Comparison of ENCODE assay signal across 1 cellular context in the genomic region with DNA sequence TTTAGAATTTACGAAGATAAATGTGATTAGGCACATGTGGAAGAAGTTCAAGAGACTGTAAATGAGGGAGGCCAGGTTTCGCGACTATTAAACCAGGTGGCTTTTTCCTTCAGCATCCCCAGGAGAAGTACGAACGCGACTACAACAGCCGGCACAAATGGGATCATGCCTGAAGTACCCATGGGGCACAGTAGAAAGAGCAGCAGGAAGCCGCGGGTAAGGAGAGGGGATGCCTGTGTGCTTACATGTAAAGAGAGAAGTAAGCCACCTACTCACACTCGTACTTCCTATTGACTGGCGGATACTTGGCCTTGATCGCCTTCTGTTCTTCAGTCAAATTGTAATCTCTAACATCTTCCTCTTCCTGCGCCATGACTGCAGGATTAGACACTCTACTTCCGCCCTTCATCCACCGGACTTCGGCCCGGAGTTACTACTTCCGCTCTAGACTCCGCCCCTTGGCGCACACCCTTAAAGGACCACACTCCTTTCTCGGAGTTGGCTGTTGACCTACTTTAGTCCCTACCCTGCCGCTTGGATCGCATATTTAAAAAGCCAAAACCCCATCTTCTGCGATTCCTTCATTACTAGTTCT.
TF ChIP-seq lines count a peak whose summit lies in the region.

A gene (minus strand): TSS at position 394 of the 595 bp plus-strand sequence. CDS start 21 bp downstream, at position 373.

TF ChIP-seq in GM12878, 131 proteins besides CTCF, POLR2A, EP300 and RAD21 (continued from another document and continues in another):
- TF ChIP-seq EGR1 (IDR thresholded peaks at IDR 0.05; ENCODE audit: borderline replicate concordance in 1 of 2, low read depth in 2 of 2, low read length in 2 of 2) (no peak), HDAC6 (IDR thresholded peaks at IDR 0.05; ENCODE audit: unreplicated experiment) (no peak), ATF7 (IDR thresholded peaks at IDR 0.05; ENCODE audit: low read depth) (peak; percentile 63), PML (IDR thresholded peaks at IDR 0.05; ENCODE audit: low read length) (peak; percentile 89), NR2C2 (IDR thresholded peaks at IDR 0.05; ENCODE audit: borderline replicate concordance, control insufficient read depth, insufficient read length, low read depth) (no peak), CHD2 (IDR thresholded peaks at IDR 0.05; ENCODE audit: borderline replicate concordance, low read depth, low read length) (peak; percentile 41; the same call in 1 of the 2 replicates), IKZF1 (conservative IDR thresholded peaks at IDR 0.05) (peak; percentile 61), CREB1 (IDR thresholded peaks at IDR 0.05; ENCODE audit: low read depth) (peak; percentile 79), NR2C1 (IDR thresholded peaks at IDR 0.05) (peak; percentile 73), EED (IDR thresholded peaks at IDR 0.05; ENCODE audit: low read depth) (no peak), RCOR1 (conservative IDR thresholded peaks at IDR 0.05; ENCODE audit: low read depth, low read length) (no peak), BMI1 (IDR thresholded peaks at IDR 0.05; ENCODE audit: borderline replicate concordance) (0 out of 2 replicates have a peak, but pooled peaks have one; percentile 22), TAF1 (IDR thresholded peaks at IDR 0.05; ENCODE audit: borderline replicate concordance, low read depth, low read length) (peak; percentile 93), RB1 (IDR thresholded peaks at IDR 0.05; ENCODE audit: borderline replicate concordance) (no peak; the same call in 1 of the 2 replicates), ZBED1 (IDR thresholded peaks at IDR 0.05; ENCODE audit: borderline replicate concordance) (0 out of 2 replicates have a peak, but pooled peaks have one; percentile 41), RFX5 (IDR thresholded peaks at IDR 0.05; ENCODE audit: low read depth, low read length) (no peak), KDM1A (IDR thresholded peaks at IDR 0.05; ENCODE audit: borderline replicate concordance) (no peak), PAX5 (IDR thresholded peaks at IDR 0.05; ENCODE audit: borderline replicate concordance, low read depth, low read length) (no peak), CBX3 (IDR thresholded peaks at IDR 0.05; ENCODE audit: borderline replicate concordance, low read depth) (no peak), ETV6 (conservative IDR thresholded peaks at IDR 0.05 in 1 of 2, IDR thresholded peaks at IDR 0.05 in 1 of 2; ENCODE audit: borderline replicate concordance in 1 of 2, low read depth in 1 of 2) (no peak), TARDBP (IDR thresholded peaks at IDR 0.05; ENCODE audit: borderline replicate concordance) (no peak), SIN3A (IDR thresholded peaks at IDR 0.05; ENCODE audit: low read depth, low read length) (peak; percentile 37; the same call in 1 of the 2 replicates), CBX5 (IDR thresholded peaks at IDR 0.05; ENCODE audit: low read depth) (no peak), SPI1 (IDR thresholded peaks at IDR 0.05; ENCODE audit: borderline replicate concordance, insufficient read depth, low read depth, low read length) (peak; percentile 50; the same call in 1 of the 2 replicates), RELA (IDR thresholded peaks at IDR 0.05; ENCODE audit: borderline replicate concordance, partially characterized antibody) (peak; percentile 16), BACH1 (IDR thresholded peaks at IDR 0.05; ENCODE audit: borderline replicate concordance) (no peak), TBL1XR1 (IDR thresholded peaks at IDR 0.05; ENCODE audit: low read depth, low read length) (no peak), CEBPB (IDR thresholded peaks at IDR 0.05; ENCODE audit: borderline replicate concordance in 1 of 2, low read depth in 2 of 2, low read length in 2 of 2) (no peak)
- TF ChIP-seq, protein P1, sequence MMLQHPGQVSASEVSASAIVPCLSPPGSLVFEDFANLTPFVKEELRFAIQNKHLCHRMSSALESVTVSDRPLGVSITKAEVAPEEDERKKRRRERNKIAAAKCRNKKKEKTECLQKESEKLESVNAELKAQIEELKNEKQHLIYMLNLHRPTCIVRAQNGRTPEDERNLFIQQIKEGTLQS (IDR thresholded peaks at IDR 0.05; ENCODE audit: borderline replicate concordance, extremely low read depth, low read depth, low read length), result no peak
- TF ChIP-seq, protein P2, sequence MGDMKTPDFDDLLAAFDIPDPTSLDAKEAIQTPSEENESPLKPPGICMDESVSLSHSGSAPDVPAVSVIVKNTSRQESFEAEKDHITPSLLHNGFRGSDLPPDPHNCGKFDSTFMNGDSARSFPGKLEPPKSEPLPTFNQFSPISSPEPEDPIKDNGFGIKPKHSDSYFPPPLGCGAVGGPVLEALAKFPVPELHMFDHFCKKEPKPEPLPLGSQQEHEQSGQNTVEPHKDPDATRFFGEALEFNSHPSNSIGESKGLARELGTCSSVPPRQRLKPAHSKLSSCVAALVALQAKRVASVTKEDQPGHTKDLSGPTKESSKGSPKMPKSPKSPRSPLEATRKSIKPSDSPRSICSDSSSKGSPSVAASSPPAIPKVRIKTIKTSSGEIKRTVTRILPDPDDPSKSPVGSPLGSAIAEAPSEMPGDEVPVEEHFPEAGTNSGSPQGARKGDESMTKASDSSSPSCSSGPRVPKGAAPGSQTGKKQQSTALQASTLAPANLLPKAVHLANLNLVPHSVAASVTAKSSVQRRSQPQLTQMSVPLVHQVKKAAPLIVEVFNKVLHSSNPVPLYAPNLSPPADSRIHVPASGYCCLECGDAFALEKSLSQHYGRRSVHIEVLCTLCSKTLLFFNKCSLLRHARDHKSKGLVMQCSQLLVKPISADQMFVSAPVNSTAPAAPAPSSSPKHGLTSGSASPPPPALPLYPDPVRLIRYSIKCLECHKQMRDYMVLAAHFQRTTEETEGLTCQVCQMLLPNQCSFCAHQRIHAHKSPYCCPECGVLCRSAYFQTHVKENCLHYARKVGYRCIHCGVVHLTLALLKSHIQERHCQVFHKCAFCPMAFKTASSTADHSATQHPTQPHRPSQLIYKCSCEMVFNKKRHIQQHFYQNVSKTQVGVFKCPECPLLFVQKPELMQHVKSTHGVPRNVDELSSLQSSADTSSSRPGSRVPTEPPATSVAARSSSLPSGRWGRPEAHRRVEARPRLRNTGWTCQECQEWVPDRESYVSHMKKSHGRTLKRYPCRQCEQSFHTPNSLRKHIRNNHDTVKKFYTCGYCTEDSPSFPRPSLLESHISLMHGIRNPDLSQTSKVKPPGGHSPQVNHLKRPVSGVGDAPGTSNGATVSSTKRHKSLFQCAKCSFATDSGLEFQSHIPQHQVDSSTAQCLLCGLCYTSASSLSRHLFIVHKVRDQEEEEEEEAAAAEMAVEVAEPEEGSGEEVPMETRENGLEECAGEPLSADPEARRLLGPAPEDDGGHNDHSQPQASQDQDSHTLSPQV (IDR thresholded peaks at IDR 0.05), result no peak
- TF ChIP-seq, protein P3, sequence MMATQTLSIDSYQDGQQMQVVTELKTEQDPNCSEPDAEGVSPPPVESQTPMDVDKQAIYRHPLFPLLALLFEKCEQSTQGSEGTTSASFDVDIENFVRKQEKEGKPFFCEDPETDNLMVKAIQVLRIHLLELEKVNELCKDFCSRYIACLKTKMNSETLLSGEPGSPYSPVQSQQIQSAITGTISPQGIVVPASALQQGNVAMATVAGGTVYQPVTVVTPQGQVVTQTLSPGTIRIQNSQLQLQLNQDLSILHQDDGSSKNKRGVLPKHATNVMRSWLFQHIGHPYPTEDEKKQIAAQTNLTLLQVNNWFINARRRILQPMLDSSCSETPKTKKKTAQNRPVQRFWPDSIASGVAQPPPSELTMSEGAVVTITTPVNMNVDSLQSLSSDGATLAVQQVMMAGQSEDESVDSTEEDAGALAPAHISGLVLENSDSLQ (IDR thresholded peaks at IDR 0.05), result no peak
- TF ChIP-seq, protein P4, sequence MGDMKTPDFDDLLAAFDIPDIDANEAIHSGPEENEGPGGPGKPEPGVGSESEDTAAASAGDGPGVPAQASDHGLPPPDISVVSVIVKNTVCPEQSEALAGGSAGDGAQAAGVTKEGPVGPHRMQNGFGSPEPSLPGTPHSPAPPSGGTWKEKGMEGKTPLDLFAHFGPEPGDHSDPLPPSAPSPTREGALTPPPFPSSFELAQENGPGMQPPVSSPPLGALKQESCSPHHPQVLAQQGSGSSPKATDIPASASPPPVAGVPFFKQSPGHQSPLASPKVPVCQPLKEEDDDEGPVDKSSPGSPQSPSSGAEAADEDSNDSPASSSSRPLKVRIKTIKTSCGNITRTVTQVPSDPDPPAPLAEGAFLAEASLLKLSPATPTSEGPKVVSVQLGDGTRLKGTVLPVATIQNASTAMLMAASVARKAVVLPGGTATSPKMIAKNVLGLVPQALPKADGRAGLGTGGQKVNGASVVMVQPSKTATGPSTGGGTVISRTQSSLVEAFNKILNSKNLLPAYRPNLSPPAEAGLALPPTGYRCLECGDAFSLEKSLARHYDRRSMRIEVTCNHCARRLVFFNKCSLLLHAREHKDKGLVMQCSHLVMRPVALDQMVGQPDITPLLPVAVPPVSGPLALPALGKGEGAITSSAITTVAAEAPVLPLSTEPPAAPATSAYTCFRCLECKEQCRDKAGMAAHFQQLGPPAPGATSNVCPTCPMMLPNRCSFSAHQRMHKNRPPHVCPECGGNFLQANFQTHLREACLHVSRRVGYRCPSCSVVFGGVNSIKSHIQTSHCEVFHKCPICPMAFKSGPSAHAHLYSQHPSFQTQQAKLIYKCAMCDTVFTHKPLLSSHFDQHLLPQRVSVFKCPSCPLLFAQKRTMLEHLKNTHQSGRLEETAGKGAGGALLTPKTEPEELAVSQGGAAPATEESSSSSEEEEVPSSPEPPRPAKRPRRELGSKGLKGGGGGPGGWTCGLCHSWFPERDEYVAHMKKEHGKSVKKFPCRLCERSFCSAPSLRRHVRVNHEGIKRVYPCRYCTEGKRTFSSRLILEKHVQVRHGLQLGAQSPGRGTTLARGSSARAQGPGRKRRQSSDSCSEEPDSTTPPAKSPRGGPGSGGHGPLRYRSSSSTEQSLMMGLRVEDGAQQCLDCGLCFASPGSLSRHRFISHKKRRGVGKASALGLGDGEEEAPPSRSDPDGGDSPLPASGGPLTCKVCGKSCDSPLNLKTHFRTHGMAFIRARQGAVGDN (IDR thresholded peaks at IDR 0.05), result no peak
- TF ChIP-seq, protein P5, sequence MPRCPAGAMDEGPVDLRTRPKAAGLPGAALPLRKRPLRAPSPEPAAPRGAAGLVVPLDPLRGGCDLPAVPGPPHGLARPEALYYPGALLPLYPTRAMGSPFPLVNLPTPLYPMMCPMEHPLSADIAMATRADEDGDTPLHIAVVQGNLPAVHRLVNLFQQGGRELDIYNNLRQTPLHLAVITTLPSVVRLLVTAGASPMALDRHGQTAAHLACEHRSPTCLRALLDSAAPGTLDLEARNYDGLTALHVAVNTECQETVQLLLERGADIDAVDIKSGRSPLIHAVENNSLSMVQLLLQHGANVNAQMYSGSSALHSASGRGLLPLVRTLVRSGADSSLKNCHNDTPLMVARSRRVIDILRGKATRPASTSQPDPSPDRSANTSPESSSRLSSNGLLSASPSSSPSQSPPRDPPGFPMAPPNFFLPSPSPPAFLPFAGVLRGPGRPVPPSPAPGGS (IDR thresholded peaks at IDR 0.05; ENCODE audit: borderline replicate concordance, insufficient read depth, low read depth, low read length, poor library complexity, severe bottlenecking), result no peak
- TF ChIP-seq, protein P6, sequence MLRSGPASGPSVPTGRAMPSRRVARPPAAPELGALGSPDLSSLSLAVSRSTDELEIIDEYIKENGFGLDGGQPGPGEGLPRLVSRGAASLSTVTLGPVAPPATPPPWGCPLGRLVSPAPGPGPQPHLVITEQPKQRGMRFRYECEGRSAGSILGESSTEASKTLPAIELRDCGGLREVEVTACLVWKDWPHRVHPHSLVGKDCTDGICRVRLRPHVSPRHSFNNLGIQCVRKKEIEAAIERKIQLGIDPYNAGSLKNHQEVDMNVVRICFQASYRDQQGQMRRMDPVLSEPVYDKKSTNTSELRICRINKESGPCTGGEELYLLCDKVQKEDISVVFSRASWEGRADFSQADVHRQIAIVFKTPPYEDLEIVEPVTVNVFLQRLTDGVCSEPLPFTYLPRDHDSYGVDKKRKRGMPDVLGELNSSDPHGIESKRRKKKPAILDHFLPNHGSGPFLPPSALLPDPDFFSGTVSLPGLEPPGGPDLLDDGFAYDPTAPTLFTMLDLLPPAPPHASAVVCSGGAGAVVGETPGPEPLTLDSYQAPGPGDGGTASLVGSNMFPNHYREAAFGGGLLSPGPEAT (IDR thresholded peaks at IDR 0.05; ENCODE audit: low read depth), result peak; percentile 89
- TF ChIP-seq, protein P7, sequence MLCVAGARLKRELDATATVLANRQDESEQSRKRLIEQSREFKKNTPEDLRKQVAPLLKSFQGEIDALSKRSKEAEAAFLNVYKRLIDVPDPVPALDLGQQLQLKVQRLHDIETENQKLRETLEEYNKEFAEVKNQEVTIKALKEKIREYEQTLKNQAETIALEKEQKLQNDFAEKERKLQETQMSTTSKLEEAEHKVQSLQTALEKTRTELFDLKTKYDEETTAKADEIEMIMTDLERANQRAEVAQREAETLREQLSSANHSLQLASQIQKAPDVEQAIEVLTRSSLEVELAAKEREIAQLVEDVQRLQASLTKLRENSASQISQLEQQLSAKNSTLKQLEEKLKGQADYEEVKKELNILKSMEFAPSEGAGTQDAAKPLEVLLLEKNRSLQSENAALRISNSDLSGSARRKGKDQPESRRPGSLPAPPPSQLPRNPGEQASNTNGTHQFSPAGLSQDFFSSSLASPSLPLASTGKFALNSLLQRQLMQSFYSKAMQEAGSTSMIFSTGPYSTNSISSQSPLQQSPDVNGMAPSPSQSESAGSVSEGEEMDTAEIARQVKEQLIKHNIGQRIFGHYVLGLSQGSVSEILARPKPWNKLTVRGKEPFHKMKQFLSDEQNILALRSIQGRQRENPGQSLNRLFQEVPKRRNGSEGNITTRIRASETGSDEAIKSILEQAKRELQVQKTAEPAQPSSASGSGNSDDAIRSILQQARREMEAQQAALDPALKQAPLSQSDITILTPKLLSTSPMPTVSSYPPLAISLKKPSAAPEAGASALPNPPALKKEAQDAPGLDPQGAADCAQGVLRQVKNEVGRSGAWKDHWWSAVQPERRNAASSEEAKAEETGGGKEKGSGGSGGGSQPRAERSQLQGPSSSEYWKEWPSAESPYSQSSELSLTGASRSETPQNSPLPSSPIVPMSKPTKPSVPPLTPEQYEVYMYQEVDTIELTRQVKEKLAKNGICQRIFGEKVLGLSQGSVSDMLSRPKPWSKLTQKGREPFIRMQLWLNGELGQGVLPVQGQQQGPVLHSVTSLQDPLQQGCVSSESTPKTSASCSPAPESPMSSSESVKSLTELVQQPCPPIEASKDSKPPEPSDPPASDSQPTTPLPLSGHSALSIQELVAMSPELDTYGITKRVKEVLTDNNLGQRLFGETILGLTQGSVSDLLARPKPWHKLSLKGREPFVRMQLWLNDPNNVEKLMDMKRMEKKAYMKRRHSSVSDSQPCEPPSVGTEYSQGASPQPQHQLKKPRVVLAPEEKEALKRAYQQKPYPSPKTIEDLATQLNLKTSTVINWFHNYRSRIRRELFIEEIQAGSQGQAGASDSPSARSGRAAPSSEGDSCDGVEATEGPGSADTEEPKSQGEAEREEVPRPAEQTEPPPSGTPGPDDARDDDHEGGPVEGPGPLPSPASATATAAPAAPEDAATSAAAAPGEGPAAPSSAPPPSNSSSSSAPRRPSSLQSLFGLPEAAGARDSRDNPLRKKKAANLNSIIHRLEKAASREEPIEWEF (IDR thresholded peaks at IDR 0.05; ENCODE audit: insufficient replicate concordance, low read depth, low read length), result no peak
- TF ChIP-seq, protein P8, sequence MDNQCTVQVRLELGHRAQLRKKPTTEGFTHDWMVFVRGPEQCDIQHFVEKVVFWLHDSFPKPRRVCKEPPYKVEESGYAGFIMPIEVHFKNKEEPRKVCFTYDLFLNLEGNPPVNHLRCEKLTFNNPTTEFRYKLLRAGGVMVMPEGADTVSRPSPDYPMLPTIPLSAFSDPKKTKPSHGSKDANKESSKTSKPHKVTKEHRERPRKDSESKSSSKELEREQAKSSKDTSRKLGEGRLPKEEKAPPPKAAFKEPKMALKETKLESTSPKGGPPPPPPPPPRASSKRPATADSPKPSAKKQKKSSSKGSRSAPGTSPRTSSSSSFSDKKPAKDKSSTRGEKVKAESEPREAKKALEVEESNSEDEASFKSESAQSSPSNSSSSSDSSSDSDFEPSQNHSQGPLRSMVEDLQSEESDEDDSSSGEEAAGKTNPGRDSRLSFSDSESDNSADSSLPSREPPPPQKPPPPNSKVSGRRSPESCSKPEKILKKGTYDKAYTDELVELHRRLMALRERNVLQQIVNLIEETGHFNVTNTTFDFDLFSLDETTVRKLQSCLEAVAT (IDR thresholded peaks at IDR 0.05), result no peak; the same call in 1 of the 2 replicates
